15 cellular contexts compared by ENCODE assay signal in the genomic region with DNA sequence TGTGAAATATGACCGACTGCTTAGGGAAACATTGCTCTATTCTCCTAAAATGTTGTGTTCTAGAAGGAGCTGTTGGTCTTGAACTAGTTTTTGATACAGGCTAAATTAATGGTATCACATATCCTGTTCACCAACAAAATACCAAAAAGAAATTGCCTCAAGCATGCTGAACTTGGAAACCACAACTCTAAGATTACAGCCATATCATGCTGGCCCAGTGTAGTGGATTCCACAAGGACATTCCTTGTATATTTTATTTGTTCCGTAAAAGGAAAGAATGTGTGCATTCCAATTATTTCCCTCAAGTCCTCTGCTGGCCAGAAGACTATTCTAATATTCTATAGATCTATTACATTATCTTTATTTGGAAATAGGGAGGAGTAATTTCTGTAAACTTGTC. TPM values are rescaled to one million over a fixed set of nuclear protein-coding genes. Genes with fewer than 3 reads are reported as not detected.
"Had no signal": no experiment of that assay in that cellular context is flagged by ENCODE, and none has a peak within 500 bp of the region (broad histone marks: within the 10 kb centered on the region; RNA-seq: fewer than 3 reads in every experiment).

No MANE protein-coding gene starts in this region.

- H3K36me3 ChIP-seq: colonic mucosa, tibial nerve, uterus had no signal

- H3K27ac ChIP-seq: colonic mucosa, tibial nerve, uterus had no signal

- H3K4me3 ChIP-seq: colonic mucosa, tibial nerve, uterus had no signal

- DNase-seq: activated CD4-positive, alpha-beta memory T cell treated with anti-CD3 and anti-CD28 coated beads, Interleukin-2, amount 10 ng/mL, durations not matched to agents 7 days and 5 days; activated CD4-positive, alpha-beta T cell treated with anti-CD3 and anti-CD28 coated beads for 36 hours; activated CD8-positive, alpha-beta memory T cell treated with anti-CD3 and anti-CD28 coated beads, Interleukin-2, amount 10 ng/mL, durations not matched to agents 7 days and 5 days; activated naive CD4-positive, alpha-beta T cell; activated naive CD8-positive, alpha-beta T cell treated with anti-CD3 and anti-CD28 coated beads, Interleukin-2, amount 10 ng/mL, durations not matched to agents 7 days and 5 days; caudate nucleus; colonic mucosa; effector CD4-positive, alpha-beta T cell; foreskin fibroblast; hypothalamus; retina; T-cell; uterus had no signal

- H3K4me1 ChIP-seq: colonic mucosa, tibial nerve, uterus had no signal

- H3K27me3 ChIP-seq: colonic mucosa, tibial nerve, uterus had no signal

- H3K9me3 ChIP-seq: colonic mucosa, tibial nerve, uterus had no signal

RNA-seq across cellular contexts. Expression of a gene that starts 1.7 kb away (rescaled TPM):
- total RNA-seq: activated CD4-positive, alpha-beta memory T cell treated with anti-CD3 and anti-CD28 coated beads, Interleukin-2, amount 10 ng/mL, durations not matched to agents 7 days and 5 days; activated naive CD8-positive, alpha-beta T cell treated with anti-CD3 and anti-CD28 coated beads, Interleukin-2, amount 10 ng/mL, durations not matched to agents 7 days and 5 days; activated T-helper 17 cell treated with anti-CD3 and anti-CD28 coated beads, Interleukin-2, amount 50 U/mL, for 72 hours had no signal
